Comparison of ENCODE assay signal across 17 cellular contexts in the genomic region with DNA sequence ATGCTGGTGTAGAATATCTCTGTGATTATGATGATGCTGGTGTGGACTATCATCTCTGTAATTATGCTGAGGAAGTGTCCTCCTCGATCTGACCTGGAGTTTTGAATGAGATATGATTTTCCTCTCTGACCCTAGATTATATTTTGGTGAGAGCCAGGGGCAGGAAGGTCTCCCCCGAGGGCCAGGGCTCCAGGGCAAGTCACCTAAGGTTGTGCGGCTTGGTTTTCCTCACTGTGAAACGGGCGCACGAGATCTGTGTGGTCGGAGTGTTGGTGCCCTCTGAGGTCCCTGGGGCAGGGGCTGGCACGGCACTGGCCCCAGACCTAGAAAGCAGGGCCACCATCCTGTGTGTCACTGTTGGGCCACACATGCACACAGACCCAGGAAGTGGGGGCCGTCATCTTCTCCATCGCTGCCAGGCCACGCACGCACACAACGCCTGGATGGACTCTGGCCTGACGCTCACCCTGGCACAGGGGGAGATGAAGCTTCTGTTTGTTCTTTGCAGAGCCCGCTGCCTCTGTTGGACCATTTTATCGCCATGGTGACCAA.
"Had no signal": no experiment of that assay in that cellular context is flagged by ENCODE, and none has a peak within 500 bp of the region (broad histone marks: within the 10 kb centered on the region; RNA-seq: fewer than 3 reads in every experiment).

No MANE protein-coding gene starts in this region.

- H3K36me3 ChIP-seq: gastrocnemius medialis, heart right ventricle, left lung, pancreas, tibial artery had no signal

- FAIRE-seq: pancreas, TTC549 had no signal

- H3K27me3 ChIP-seq: pancreas had no signal

- H3K4me3 ChIP-seq: coronary artery, gastrocnemius medialis, heart right ventricle, left lung, pancreas, skin epidermis, tibial artery had no signal

- DNase-seq: activated CD4-positive, alpha-beta T cell treated with anti-CD3 and anti-CD28 coated beads, Interleukin-2, amount 10 ng/mL, durations not matched to agents 7 days and 5 days; activated CD4-positive, CD25-positive, alpha-beta regulatory T cell; activated CD8-positive, alpha-beta memory T cell treated with anti-CD3 and anti-CD28 coated beads for 24 hours; activated naive CD4-positive, alpha-beta T cell treated with Interleukin-2 at 50 U/mL for 16 hours; activated naive CD8-positive, alpha-beta T cell treated with anti-CD3 and anti-CD28 coated beads, Interleukin-2, amount 50 U/mL, for 24 hours; caudate nucleus; effector CD4-positive, alpha-beta T cell; gastrocnemius medialis; T-helper 2 cell; tibial artery had no signal

- H3K9me3 ChIP-seq: gastrocnemius medialis, left lung, pancreas, tibial artery had no signal

- H3K27ac ChIP-seq: coronary artery, gastrocnemius medialis, heart right ventricle, left lung, pancreas, skin epidermis, tibial artery had no signal

- ATAC-seq: activated naive CD8-positive, alpha-beta T cell treated with anti-CD3 and anti-CD28 coated beads, Interleukin-2, amount 50 U/mL, for 24 hours; gastrocnemius medialis; stimulated activated effector memory CD8-positive, alpha-beta T cell treated with anti-CD3 and anti-CD28 coated beads, Interleukin-12 subunit alpha, Interleukin-12 subunit beta, amount 100 ng/mL, for 72 hours had no signal

- H3K4me1 ChIP-seq: gastrocnemius medialis, left lung, pancreas, tibial artery had no signal
